Comparison of ENCODE assay signal across 20 cellular contexts in the genomic region with DNA sequence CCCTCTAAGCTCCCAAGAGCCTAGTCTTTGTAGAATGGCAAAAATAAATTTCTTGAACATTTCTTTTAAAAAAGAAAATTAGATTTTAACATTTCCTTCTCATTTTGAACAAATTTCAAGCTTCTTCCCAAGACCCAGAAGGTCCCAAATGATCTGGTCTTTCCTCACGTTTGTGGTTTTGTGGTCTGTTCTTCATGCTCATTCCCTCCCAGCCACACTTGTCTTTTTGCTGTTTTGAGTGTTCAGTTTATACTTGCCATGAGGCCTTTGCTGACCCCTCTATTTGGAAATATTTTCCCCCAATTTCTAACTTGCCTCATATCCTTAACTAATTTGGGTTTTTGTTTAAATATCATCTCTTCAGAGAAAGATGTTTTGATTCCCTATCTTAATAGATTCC.
"Had no signal": no experiment of that assay in that cellular context is flagged by ENCODE, and none has a peak within 500 bp of the region (broad histone marks: within the 10 kb centered on the region; RNA-seq: fewer than 3 reads in every experiment).

No MANE protein-coding gene starts in this region.

- H3K4me1 ChIP-seq: esophagus muscularis mucosa, gastrocnemius medialis, heart right ventricle, psoas muscle, suprapubic skin, thyroid gland, upper lobe of left lung, vagina had no signal

- ATAC-seq: effector memory CD8-positive, alpha-beta T cell; gastrocnemius medialis; heart right ventricle; naive thymus-derived CD8-positive, alpha-beta T cell; psoas muscle; sciatic nerve; stimulated activated effector memory CD8-positive, alpha-beta T cell treated with anti-CD3 and anti-CD28 coated beads, Interleukin-12 subunit alpha, Interleukin-12 subunit beta, amount 100 ng/mL, for 72 hours; stimulated activated naive CD8-positive, alpha-beta T cell treated with anti-CD3 and anti-CD28 coated beads, Interleukin-15, Interleukin-2, amounts not matched to agents 100 U/mL and 50 U/mL, for 24 hours had no signal

- H3K4me1 Mint-ChIP-seq: naive thymus-derived CD8-positive, alpha-beta T cell; stimulated activated effector memory CD8-positive, alpha-beta T cell treated with anti-CD3 and anti-CD28 coated beads, Interleukin-12 subunit alpha, Interleukin-12 subunit beta, amount 100 ng/mL, for 72 hours had no signal

- H3K27ac ChIP-seq: epithelial cell of prostate, esophagus muscularis mucosa, gastrocnemius medialis, heart right ventricle, neutrophil, psoas muscle, skin epidermis, suprapubic skin, thyroid gland, upper lobe of left lung, vagina had no signal

- H3K4me3 Mint-ChIP-seq: effector memory CD8-positive, alpha-beta T cell; naive thymus-derived CD8-positive, alpha-beta T cell; stimulated activated effector memory CD8-positive, alpha-beta T cell treated with anti-CD3 and anti-CD28 coated beads, Interleukin-12 subunit alpha, Interleukin-12 subunit beta, amount 100 ng/mL, for 72 hours had no signal

- H3K27me3 Mint-ChIP-seq: effector memory CD8-positive, alpha-beta T cell had no signal

- H3K27me3 ChIP-seq: esophagus muscularis mucosa, gastrocnemius medialis, heart right ventricle, neutrophil, suprapubic skin, thyroid gland, upper lobe of left lung, vagina had no signal

- H3K36me3 Mint-ChIP-seq: stimulated activated effector memory CD8-positive, alpha-beta T cell treated with anti-CD3 and anti-CD28 coated beads, Interleukin-12 subunit alpha, Interleukin-12 subunit beta, amount 100 ng/mL, for 72 hours had no signal

- FAIRE-seq: islet of Langerhans had no signal

- H3K27ac Mint-ChIP-seq: effector memory CD8-positive, alpha-beta T cell; naive thymus-derived CD8-positive, alpha-beta T cell; stimulated activated effector memory CD8-positive, alpha-beta T cell treated with anti-CD3 and anti-CD28 coated beads, Interleukin-12 subunit alpha, Interleukin-12 subunit beta, amount 100 ng/mL, for 72 hours had no signal

- DNase-seq: effector memory CD8-positive, alpha-beta T cell; gastrocnemius medialis; heart right ventricle; hypothalamus; naive thymus-derived CD8-positive, alpha-beta T cell; psoas muscle; stimulated activated CD4-positive, alpha-beta T cell treated with anti-CD3 and anti-CD28 coated beads, Interleukin-4, amount 100 ng/mL, for 1 hour; stimulated activated CD8-positive, alpha-beta memory T cell treated with anti-CD3 and anti-CD28 coated beads, Interleukin-4, amount 100 ng/mL, for 48 hours; stimulated activated naive CD8-positive, alpha-beta T cell treated with anti-CD3 and anti-CD28 coated beads, Interleukin-15, Interleukin-2, amounts not matched to agents 100 U/mL and 50 U/mL, for 24 hours; thyroid gland; upper lobe of left lung had no signal
